ENCODE assay signal across 33 cellular contexts in the genomic region with DNA sequence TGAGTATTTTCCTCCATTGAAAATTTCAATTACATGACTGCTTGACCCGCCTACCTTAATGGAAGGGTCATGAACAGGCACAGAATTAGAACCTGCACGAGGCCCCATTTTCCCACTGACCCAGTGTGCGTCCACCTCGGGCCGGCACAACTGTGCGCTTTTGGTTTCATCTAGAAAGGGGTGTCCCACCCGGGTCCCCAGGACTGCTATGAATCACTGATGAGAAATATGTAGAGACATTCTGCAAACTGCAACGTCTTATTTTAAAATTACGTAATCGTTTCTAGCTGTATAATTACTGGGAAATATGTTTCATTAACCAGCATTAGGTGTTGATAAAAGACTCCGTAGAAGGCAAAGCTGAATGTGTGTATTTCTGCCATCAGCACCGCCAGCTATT.
"Had no signal": no experiment of that assay in that cellular context is flagged by ENCODE, and none has a peak within 500 bp of the region (broad histone marks: within the 10 kb centered on the region; RNA-seq: fewer than 3 reads in every experiment).

No MANE protein-coding gene starts in this region.

- DNase-seq: activated B cell treated with CpG ODN at 0.5 μM for 24 hours; activated CD4-positive, alpha-beta T cell treated with anti-CD3 and anti-CD28 coated beads for 48 hours; activated CD4-positive, alpha-beta T cell treated with anti-CD3 and anti-CD28 coated beads, Interleukin-2, amount 50 U/mL, for 1 hour; activated CD4-positive, alpha-beta T cell treated with anti-CD3 and anti-CD28 coated beads, Interleukin-2, amount 50 U/mL, for 48 hours; activated CD8-positive, alpha-beta memory T cell treated with anti-CD3 and anti-CD28 coated beads for 24 hours; activated CD8-positive, alpha-beta T cell treated with anti-CD3 and anti-CD28 coated beads for 36 hours; activated gamma-delta T cell; activated naive CD4-positive, alpha-beta T cell; activated naive CD4-positive, alpha-beta T cell treated with anti-CD3 and anti-CD28 coated beads, Interleukin-2, amount 10 ng/mL, durations not matched to agents 7 days and 5 days; activated T-cell treated with anti-CD3 and anti-CD28 coated beads, Interleukin-2, amount 50 U/mL, for 4 hours; amniotic stem cell; anterior cingulate cortex; brain microvascular endothelial cell; cortex of kidney; dermis blood vessel endothelial cell; effector CD4-positive, alpha-beta T cell; effector memory CD8-positive, alpha-beta T cell; foreskin fibroblast; glutamatergic neuron; heart left ventricle; T-helper 1 cell; T-helper 17 cell; T1000; WERI-Rb-1 had no signal

- FAIRE-seq: astrocyte, bronchial epithelial cell, colon, endometrium, endothelial cell of umbilical vein, frontal cortex had no signal

- H3K4me3 ChIP-seq: heart left ventricle had no signal

- H3K36me3 ChIP-seq: brain microvascular endothelial cell, heart left ventricle, WERI-Rb-1 had no signal

- H3K27ac ChIP-seq: brain microvascular endothelial cell, epithelial cell of prostate, heart left ventricle, WERI-Rb-1 had no signal

- H3K9me3 ChIP-seq: heart left ventricle had no signal

- ATAC-seq: activated CD4-positive, CD25-positive, alpha-beta regulatory T cell treated with anti-CD3 and anti-CD28 coated beads, Interleukin-2, amount 50 U/mL, for 24 hours; activated CD8-positive, alpha-beta T cell treated with anti-CD3 and anti-CD28 coated beads for 36 hours; activated T-cell treated with anti-CD3 and anti-CD28 coated beads, Interleukin-2, amount 50 U/mL, for 4 hours; activated T-helper 17 cell treated with anti-CD3 and anti-CD28 coated beads, Interleukin-2, amount 50 U/mL, for 72 hours; effector memory CD8-positive, alpha-beta T cell; heart left ventricle; T-helper 17 cell had no signal

- H3K27me3 ChIP-seq: brain microvascular endothelial cell had no signal
